Comparison of ENCODE assay signal across 1 cellular context in genomic region chr22:20973634-20974286, GRCh38.
TF ChIP-seq lines count a peak whose summit lies in the region.

No MANE protein-coding gene starts in this region.

TF ChIP-seq in WTC11, 78 proteins besides CTCF, POLR2A, EP300 and RAD21:
- TF ChIP-seq, protein P1, sequence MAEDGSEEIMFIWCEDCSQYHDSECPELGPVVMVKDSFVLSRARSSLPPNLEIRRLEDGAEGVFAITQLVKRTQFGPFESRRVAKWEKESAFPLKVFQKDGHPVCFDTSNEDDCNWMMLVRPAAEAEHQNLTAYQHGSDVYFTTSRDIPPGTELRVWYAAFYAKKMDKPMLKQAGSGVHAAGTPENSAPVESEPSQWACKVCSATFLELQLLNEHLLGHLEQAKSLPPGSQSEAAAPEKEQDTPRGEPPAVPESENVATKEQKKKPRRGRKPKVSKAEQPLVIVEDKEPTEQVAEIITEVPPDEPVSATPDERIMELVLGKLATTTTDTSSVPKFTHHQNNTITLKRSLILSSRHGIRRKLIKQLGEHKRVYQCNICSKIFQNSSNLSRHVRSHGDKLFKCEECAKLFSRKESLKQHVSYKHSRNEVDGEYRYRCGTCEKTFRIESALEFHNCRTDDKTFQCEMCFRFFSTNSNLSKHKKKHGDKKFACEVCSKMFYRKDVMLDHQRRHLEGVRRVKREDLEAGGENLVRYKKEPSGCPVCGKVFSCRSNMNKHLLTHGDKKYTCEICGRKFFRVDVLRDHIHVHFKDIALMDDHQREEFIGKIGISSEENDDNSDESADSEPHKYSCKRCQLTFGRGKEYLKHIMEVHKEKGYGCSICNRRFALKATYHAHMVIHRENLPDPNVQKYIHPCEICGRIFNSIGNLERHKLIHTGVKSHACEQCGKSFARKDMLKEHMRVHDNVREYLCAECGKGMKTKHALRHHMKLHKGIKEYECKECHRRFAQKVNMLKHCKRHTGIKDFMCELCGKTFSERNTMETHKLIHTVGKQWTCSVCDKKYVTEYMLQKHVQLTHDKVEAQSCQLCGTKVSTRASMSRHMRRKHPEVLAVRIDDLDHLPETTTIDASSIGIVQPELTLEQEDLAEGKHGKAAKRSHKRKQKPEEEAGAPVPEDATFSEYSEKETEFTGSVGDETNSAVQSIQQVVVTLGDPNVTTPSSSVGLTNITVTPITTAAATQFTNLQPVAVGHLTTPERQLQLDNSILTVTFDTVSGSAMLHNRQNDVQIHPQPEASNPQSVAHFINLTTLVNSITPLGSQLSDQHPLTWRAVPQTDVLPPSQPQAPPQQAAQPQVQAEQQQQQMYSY (CRISPR knock-in tag; IDR thresholded peaks at IDR 0.05): no peak
- TF ChIP-seq ZBTB21 (CRISPR knock-in tag; IDR thresholded peaks at IDR 0.05; ENCODE audit: borderline replicate concordance) (no peak), RORB (CRISPR knock-in tag; IDR thresholded peaks at IDR 0.05) (no peak), USF2 (CRISPR knock-in tag; IDR thresholded peaks at IDR 0.05) (no peak), AR (CRISPR knock-in tag; IDR thresholded peaks at IDR 0.05) (no peak), TEAD4 (CRISPR knock-in tag; IDR thresholded peaks at IDR 0.05) (no peak), ZNF219 (CRISPR knock-in tag; IDR thresholded peaks at IDR 0.05; ENCODE audit: borderline replicate concordance) (no peak), NR3C1 (CRISPR knock-in tag; conservative IDR thresholded peaks at IDR 0.05; ENCODE audit: low read depth) (no peak), NR2C2 (CRISPR knock-in tag; IDR thresholded peaks at IDR 0.05) (no peak), E2F4 (CRISPR knock-in tag; IDR thresholded peaks at IDR 0.05; ENCODE audit: borderline replicate concordance, low read depth) (no peak), TP53 (CRISPR knock-in tag; IDR thresholded peaks at IDR 0.05) (no peak), CREB1 (CRISPR knock-in tag; IDR thresholded peaks at IDR 0.05) (no peak)
- TF ChIP-seq, protein P2, sequence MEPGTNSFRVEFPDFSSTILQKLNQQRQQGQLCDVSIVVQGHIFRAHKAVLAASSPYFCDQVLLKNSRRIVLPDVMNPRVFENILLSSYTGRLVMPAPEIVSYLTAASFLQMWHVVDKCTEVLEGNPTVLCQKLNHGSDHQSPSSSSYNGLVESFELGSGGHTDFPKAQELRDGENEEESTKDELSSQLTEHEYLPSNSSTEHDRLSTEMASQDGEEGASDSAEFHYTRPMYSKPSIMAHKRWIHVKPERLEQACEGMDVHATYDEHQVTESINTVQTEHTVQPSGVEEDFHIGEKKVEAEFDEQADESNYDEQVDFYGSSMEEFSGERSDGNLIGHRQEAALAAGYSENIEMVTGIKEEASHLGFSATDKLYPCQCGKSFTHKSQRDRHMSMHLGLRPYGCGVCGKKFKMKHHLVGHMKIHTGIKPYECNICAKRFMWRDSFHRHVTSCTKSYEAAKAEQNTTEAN (CRISPR knock-in tag; IDR thresholded peaks at IDR 0.05): no peak
- TF ChIP-seq, protein P3, sequence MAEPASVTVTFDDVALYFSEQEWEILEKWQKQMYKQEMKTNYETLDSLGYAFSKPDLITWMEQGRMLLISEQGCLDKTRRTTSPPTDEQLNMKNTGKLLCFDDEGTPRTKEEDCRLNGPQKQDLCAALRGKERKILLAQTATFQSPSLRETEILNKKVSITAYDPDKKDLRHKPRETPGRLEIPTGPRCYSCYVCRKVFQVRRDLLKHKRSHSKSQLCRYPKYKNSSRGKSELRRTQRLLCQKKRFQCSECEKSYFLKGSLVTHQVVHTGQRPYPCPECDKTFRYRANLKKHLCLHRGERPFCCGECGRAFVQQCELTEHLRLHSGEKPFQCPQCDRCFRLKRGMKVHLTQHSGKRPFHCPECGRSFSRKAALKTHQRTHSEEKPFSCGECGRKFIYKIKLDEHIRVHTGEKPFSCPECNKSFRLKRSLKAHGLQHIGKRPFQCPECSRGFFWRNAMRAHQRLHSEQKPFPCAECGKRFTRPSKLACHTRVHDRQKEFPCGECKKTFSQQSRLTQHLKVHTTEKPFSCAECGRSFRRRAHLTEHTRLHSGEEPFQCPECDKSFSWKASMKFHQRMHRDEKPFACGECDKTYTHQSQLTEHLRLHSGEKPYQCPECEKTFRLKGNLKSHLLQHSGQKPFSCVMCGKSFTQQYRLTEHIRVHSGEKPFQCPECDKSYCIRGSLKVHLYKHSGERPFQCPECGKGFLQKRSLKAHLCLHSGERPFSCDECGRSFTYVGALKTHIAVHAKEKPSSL (CRISPR knock-in tag; conservative IDR thresholded peaks at IDR 0.05): no peak
- TF ChIP-seq, protein P4, sequence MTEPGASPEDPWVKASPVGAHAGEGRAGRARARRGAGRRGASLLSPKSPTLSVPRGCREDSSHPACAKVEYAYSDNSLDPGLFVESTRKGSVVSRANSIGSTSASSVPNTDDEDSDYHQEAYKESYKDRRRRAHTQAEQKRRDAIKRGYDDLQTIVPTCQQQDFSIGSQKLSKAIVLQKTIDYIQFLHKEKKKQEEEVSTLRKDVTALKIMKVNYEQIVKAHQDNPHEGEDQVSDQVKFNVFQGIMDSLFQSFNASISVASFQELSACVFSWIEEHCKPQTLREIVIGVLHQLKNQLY (CRISPR knock-in tag; IDR thresholded peaks at IDR 0.05): no peak
